In genomic region chr7:148978091-148978490, GRCh38 we compare ENCODE assay signal across 21 cellular contexts.
"Had no signal": no experiment of that assay in that cellular context is flagged by ENCODE, and none has a peak within 500 bp of the region (broad histone marks: within the 10 kb centered on the region; RNA-seq: fewer than 3 reads in every experiment).

No MANE protein-coding gene starts in this region.

- H3K36me3 Mint-ChIP-seq: type B pancreatic cell had no signal

- H3K9me3 Mint-ChIP-seq: type B pancreatic cell had no signal

- H3K4me3 ChIP-seq: adrenal gland, colonic mucosa, gastroesophageal sphincter, skin epidermis, suprapubic skin had no signal

- H3K4me3 Mint-ChIP-seq: activated naive CD4-positive, alpha-beta T cell treated with anti-CD3 and anti-CD28 coated beads for 36 hours; activated T-helper 17 cell treated with anti-CD3 and anti-CD28 coated beads, Interleukin-2, amount 50 U/mL, for 72 hours had no signal

- H3K9me3 ChIP-seq: adrenal gland, colonic mucosa, gastroesophageal sphincter, neutrophil, suprapubic skin had no signal

- H3K27me3 Mint-ChIP-seq: activated T-helper 17 cell treated with anti-CD3 and anti-CD28 coated beads, Interleukin-2, amount 50 U/mL, for 72 hours had no signal

- H3K27ac Mint-ChIP-seq: activated T-helper 17 cell treated with anti-CD3 and anti-CD28 coated beads, Interleukin-2, amount 50 U/mL, for 72 hours; type B pancreatic cell had no signal

- ATAC-seq: activated T-helper 17 cell treated with anti-CD3 and anti-CD28 coated beads, Interleukin-2, amount 50 U/mL, for 72 hours; gastroesophageal sphincter; SK-N-SH treated with all-trans-retinoic acid at 6 μM for 48 hours; stimulated activated naive CD8-positive, alpha-beta T cell treated with anti-CD3 and anti-CD28 coated beads, Interleukin-15, Interleukin-2, amounts not matched to agents 100 U/mL and 50 U/mL, for 24 hours had no signal

- DNase-seq: activated CD4-positive, alpha-beta T cell treated with anti-CD3 and anti-CD28 coated beads for 1 hour; activated CD4-positive, alpha-beta T cell treated with anti-CD3 and anti-CD28 coated beads, Interleukin-2, amount 50 U/mL, for 4 hours; activated naive CD4-positive, alpha-beta T cell treated with anti-CD3 and anti-CD28 coated beads for 36 hours; adrenal gland; colonic mucosa; effector CD8-positive, alpha-beta T cell; islet precursor cell; midbrain; stimulated activated CD4-positive, alpha-beta T cell treated with anti-CD3 and anti-CD28 coated beads, Interleukin-4, amount 100 ng/mL, for 24 hours; stimulated activated CD8-positive, alpha-beta memory T cell treated with anti-CD3 and anti-CD28 coated beads, Interleukin-4, amount 100 ng/mL, for 48 hours; stimulated activated naive CD8-positive, alpha-beta T cell treated with anti-CD3 and anti-CD28 coated beads, Interleukin-15, Interleukin-2, amounts not matched to agents 100 U/mL and 50 U/mL, for 24 hours; T-helper 1 cell; T1000 had no signal

- H3K36me3 ChIP-seq: adrenal gland, colonic mucosa, gastroesophageal sphincter, neutrophil, suprapubic skin had no signal

- H3K27ac ChIP-seq: adrenal gland, colonic mucosa, epithelial cell of prostate, gastroesophageal sphincter, neutrophil, skin epidermis, suprapubic skin had no signal

- H3K27me3 ChIP-seq: adrenal gland, colonic mucosa, suprapubic skin had no signal
